Comparison of ENCODE assay signal across 13 cellular contexts in the genomic region with DNA sequence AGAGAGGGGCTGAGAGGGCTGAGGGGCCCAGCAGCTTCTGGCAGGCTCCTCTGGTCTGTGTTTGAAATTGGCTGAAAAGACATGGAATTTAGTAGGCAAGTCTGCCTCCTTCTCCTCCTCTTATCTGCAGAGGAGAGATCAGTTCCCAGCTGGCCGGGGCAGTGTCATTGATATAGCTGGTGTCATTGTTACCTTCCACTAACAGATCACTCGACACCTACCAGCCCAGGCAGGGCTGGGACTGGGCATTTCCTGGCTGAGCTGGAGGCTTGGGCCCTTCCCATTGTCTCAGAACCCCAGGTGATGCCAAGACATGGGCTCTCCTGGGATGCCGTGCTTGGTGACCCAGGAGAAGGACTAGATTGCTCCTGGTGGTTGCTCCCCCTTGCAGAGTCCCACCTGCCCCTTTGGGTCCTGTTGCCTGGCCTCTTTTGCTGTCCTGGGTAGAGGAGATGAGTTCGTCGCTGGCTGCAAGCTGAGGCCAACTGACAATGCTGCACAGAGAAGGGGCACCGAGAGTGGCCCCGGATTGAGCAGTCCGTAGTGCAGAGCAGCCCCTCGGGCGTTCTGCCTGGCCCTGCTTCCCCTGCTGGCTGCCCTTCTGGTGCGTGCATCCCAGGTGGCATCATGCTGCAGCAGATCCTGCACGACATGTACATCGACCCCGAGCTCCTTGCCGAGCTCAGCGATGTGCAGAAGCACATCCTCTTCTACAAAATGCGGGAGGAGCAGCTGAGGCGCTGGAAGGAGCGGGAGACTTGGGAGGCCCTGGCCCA. TPM values are rescaled to one million over a fixed set of nuclear protein-coding genes. Genes with fewer than 3 reads are reported as not detected.
DNase-seq lines count a peak whose midpoint lies in the region; ATAC-seq and TF ChIP-seq lines count a peak whose summit lies in the region.
"Had no signal": no experiment of that assay in that cellular context is flagged by ENCODE, and none has a peak within 500 bp of the region (broad histone marks: within the 10 kb centered on the region; RNA-seq: fewer than 3 reads in every experiment).

A gene (plus strand): TSS at position 198 of the 776 bp plus-strand sequence. CDS start 430 bp downstream, at position 628.

- no peak within 1 kb of the TSS for H3K18ac ChIP-seq in trophoblast cell (ENCODE audit: low read length)

- CTCF ChIA-PET in PC-9 (lab: Charles Lee) = no interaction called here

- intact Hi-C loops in PC-9 (cut with micrococcal nuclease; ENCODE audit: unreplicated experiment) = loop anchor here (10.0 kb wide), 1 partner anchor 387 kb away; no protein-coding TSS in a partner anchor

- no peak within 1 kb of the TSS for H2BK120ac ChIP-seq in trophoblast cell (ENCODE audit: insufficient read depth, low read length, poor library complexity)

- peak within 1 kb of the TSS; percentile 91 for H3K4me3 Mint-ChIP-seq in T-helper 2 cell treated with Interferon-gamma antibody and Interleukin-4, amounts not matched to agents 5 μg/mL and 100 μg/mL, for 36 hours
- H3K4me3 Mint-ChIP-seq in effector memory CD8-positive, alpha-beta T cell = peak within 1 kb of the TSS; percentile 87 to 89

- H4K20me1 ChIP-seq in PC-9 (ENCODE audit: insufficient read depth) = no peaks in the 10 kb centered on the region

- H3K4ac ChIP-seq in trophoblast cell (ENCODE audit: low read depth, low read length) = no peak within 1 kb of the TSS

- peaks cover 4% of the 10 kb centered on the region for H3K36me3 Mint-ChIP-seq in T-helper 2 cell treated with Interferon-gamma antibody and Interleukin-4, amounts not matched to agents 5 μg/mL and 100 μg/mL, for 36 hours (ENCODE audit: low read depth)
- H3K36me3 Mint-ChIP-seq in effector memory CD8-positive, alpha-beta T cell (ENCODE audit: insufficient read depth) = no peaks in the 10 kb centered on the region

- peak within 1 kb of the TSS; percentile 87 for H3K27ac Mint-ChIP-seq in T-helper 2 cell treated with Interferon-gamma antibody and Interleukin-4, amounts not matched to agents 5 μg/mL and 100 μg/mL, for 36 hours
- H3K27ac Mint-ChIP-seq in effector memory CD8-positive, alpha-beta T cell = peak within 1 kb of the TSS; percentile 98

- no peak within 1 kb of the TSS for H2AFZ ChIP-seq in PC-9
- H2AFZ ChIP-seq in trophoblast cell (ENCODE audit: insufficient read depth, low read length, poor library complexity) = no peak within 1 kb of the TSS

- H2BK12ac ChIP-seq in trophoblast cell (ENCODE audit: low read length) = no peak within 1 kb of the TSS

- no peaks in the 10 kb centered on the region for H3K27me3 Mint-ChIP-seq in T-helper 2 cell treated with Interferon-gamma antibody and Interleukin-4, amounts not matched to agents 5 μg/mL and 100 μg/mL, for 36 hours (ENCODE audit: low read depth)
- no peaks in the 10 kb centered on the region for H3K27me3 Mint-ChIP-seq in effector memory CD8-positive, alpha-beta T cell

- no peak within 1 kb of the TSS for H2BK5ac ChIP-seq in trophoblast cell (ENCODE audit: low read depth, low read length, poor library complexity)

- H3K9ac ChIP-seq in trophoblast cell (ENCODE audit: low read length) = no peak within 1 kb of the TSS

- H3K79me2 ChIP-seq in PC-9 (ENCODE audit: low read depth) (no peaks in the 10 kb centered on the region), trophoblast cell (ENCODE audit: control insufficient read depth, insufficient read depth, low read length, poor library complexity) (no peaks in the 10 kb centered on the region)

- POLR2A ChIA-PET in PC-9 (lab: Charles Lee; ENCODE audit: unreplicated experiment) = no interaction called here

- no peak for DNase-seq in T-helper 2 cell treated with Interferon-gamma antibody and Interleukin-4, amounts not matched to agents 5 μg/mL and 100 μg/mL, for 36 hours (ENCODE audit: low spot score)
- DNase-seq in T-helper 2 cell (no peak), PC-9 (no peak), trophoblast cell (no peak), NCI-H526 (lab: John Stamatoyannopoulos, UW) (no peak), dedifferentiated amniotic fluid mesenchymal stem cell (ENCODE audit: extremely low spot score) (no peak)
- no peak for DNase-seq in effector memory CD8-positive, alpha-beta T cell
- DNase-seq: activated CD4-positive, alpha-beta T cell treated with anti-CD3 and anti-CD28 coated beads, Interleukin-2, amount 50 U/mL, for 4 hours; erythroblast; NCI-H1417 treated with DMSO at 0.1 percent for 48 hours; occipital lobe had no signal

- H3K9me2 ChIP-seq in PC-9 (ENCODE audit: insufficient read depth) = no peaks in the 10 kb centered on the region

- H3K4me1 ChIP-seq in PC-9 (replicated peaks; ENCODE audit: insufficient read depth) (0 out of 2 replicates have a peak, but pooled peaks cover 6% of the 10 kb centered on the region), trophoblast cell (ENCODE audit: control insufficient read depth in 1 of 2, insufficient read depth in 2 of 2, low read length in 2 of 2) (peaks cover 9 to 13% of the 10 kb centered on the region in 2 experiments)

- H4K91ac ChIP-seq in trophoblast cell (ENCODE audit: low read depth, low read length) = peak within 1 kb of the TSS; percentile 28

- no peaks in the 10 kb centered on the region for H3K9me3 ChIP-seq in PC-9 (ENCODE audit: insufficient read depth, low read depth)
- peaks cover 9% of the 10 kb centered on the region for H3K9me3 ChIP-seq in trophoblast cell (ENCODE audit: insufficient read depth, low read depth, low read length)

- H4K12ac ChIP-seq in trophoblast cell (ENCODE audit: low read depth, low read length) = no peak within 1 kb of the TSS

- H4K8ac ChIP-seq in trophoblast cell (ENCODE audit: low read depth, low read length) = no peak within 1 kb of the TSS

- H3K36me3 ChIP-seq in PC-9 (ENCODE audit: low read depth) = no peaks in the 10 kb centered on the region
- H3K36me3 ChIP-seq in trophoblast cell (ENCODE audit: control insufficient read depth in 1 of 2, insufficient read depth in 2 of 2, low read length in 2 of 2) = no peaks in the 10 kb centered on the region

- H3K4me3 ChIP-seq in PC-9 = no peak within 1 kb of the TSS
- no peak within 1 kb of the TSS for H3K4me3 ChIP-seq in trophoblast cell (ENCODE audit: low read depth, low read length)

- no peak within 1 kb of the TSS for H2AK5ac ChIP-seq in trophoblast cell (ENCODE audit: low read length)

- H3K14ac ChIP-seq in trophoblast cell (ENCODE audit: low read length) = no peak within 1 kb of the TSS

- H3K9me3 Mint-ChIP-seq in T-helper 2 cell treated with Interferon-gamma antibody and Interleukin-4, amounts not matched to agents 5 μg/mL and 100 μg/mL, for 36 hours = no peaks in the 10 kb centered on the region
- no peaks in the 10 kb centered on the region for H3K9me3 Mint-ChIP-seq in effector memory CD8-positive, alpha-beta T cell

- no peak for TF ChIP-seq CTCF in PC-9 (conservative IDR thresholded peaks at IDR 0.05)

- peaks cover 2% of the 10 kb centered on the region for H3K79me1 ChIP-seq in trophoblast cell (ENCODE audit: low read length)

- WGBS in trophoblast cell (ENCODE audit: extremely low coverage, insufficient coverage, insufficient read length) = no CpG with 5 or more reads among the region's 19 CpGs

- H3K4me2 ChIP-seq in PC-9 = peak within 1 kb of the TSS; percentile 81; the same call in 1 of the 2 replicates
- no peak within 1 kb of the TSS for H3K4me2 ChIP-seq in trophoblast cell (ENCODE audit: low read length)

- H3K27me3 ChIP-seq in PC-9 (ENCODE audit: insufficient read depth, low read depth) (no peaks in the 10 kb centered on the region), trophoblast cell (ENCODE audit: insufficient read depth, low read length) (no peaks in the 10 kb centered on the region)

- no TSS peak for BruUV-seq in PC-9 (replicated peaks; lab: Mats Ljungman, UMichigan)

- no peak for ATAC-seq in effector memory CD8-positive, alpha-beta T cell (replicated peaks)
- no peak for ATAC-seq in HG03571 (IDR thresholded peaks at IDR 0.05; ENCODE audit: unreplicated experiment)

- H3K27ac ChIP-seq in PC-9 (no peak within 1 kb of the TSS), trophoblast cell (ENCODE audit: low read depth, low read length) (peak within 1 kb of the TSS; percentile 53)

- H3K23ac ChIP-seq in trophoblast cell (ENCODE audit: low read length) = no peak within 1 kb of the TSS

- peaks cover 13% of the 10 kb centered on the region for H3K4me1 Mint-ChIP-seq in T-helper 2 cell treated with Interferon-gamma antibody and Interleukin-4, amounts not matched to agents 5 μg/mL and 100 μg/mL, for 36 hours (ENCODE audit: low read depth)
- peaks cover 16 to 21% of the 10 kb centered on the region in 2 donors for H3K4me1 Mint-ChIP-seq in effector memory CD8-positive, alpha-beta T cell (ENCODE audit: low read depth in 2 of 2)

- peaks cover under 1% of the 10 kb centered on the region; the same call in 1 of the 2 replicates for H3F3A ChIP-seq in PC-9 (ENCODE audit: insufficient read depth, low read depth)

RNA-seq across cellular contexts. Expression of the gene that starts here (rescaled TPM):
- total RNA-seq in PC-9 (2021) = 0.24 TPM in 1 of 2 replicates, not detected in the other
- 0.10 and 0.19 TPM in 2 replicates for polyA plus RNA-seq in trophoblast cell (2013)
- total RNA-seq: HT-29 had no signal
